ENCODE assay signal across 26 cellular contexts in the genomic region with DNA sequence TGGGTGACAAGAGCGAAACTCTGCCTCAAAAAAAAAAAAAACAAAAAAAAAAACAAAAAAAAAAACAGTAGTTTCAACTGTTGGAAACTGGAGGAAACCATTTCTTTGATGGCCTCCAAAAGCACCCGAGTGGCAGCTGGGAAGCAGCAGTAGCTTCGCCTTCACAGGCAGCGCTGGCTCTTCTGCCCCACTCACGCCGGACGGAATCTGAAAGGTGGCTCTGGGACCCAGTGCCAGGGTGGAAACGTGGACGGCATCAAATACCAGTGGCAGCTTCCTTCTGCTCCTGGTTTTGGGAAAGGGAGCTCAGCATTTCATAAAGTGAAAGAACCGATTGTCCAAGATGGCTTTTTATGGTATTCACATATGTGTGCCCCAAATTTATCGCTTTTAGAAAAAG.
"Had no signal": no experiment of that assay in that cellular context is flagged by ENCODE, and none has a peak within 500 bp of the region (broad histone marks: within the 10 kb centered on the region; RNA-seq: fewer than 3 reads in every experiment).

No MANE protein-coding gene starts in this region.

- H3K9me3 ChIP-seq: esophagus squamous epithelium, gastrocnemius medialis, left lung, mucosa of descending colon had no signal

- H3K27ac Mint-ChIP-seq: endodermal cell, memory B cell, mesothelial cell of epicardium had no signal

- ATAC-seq: gastrocnemius medialis, heart right ventricle, left colon, left lung, left ventricle myocardium superior, mucosa of descending colon had no signal

- H3K36me3 Mint-ChIP-seq: memory B cell, mesothelial cell of epicardium had no signal

- H3K4me1 Mint-ChIP-seq: endodermal cell had no signal

- DNase-seq: dermis blood vessel endothelial cell; dorsolateral prefrontal cortex; effector CD4-positive, alpha-beta T cell; effector memory CD4-positive, alpha-beta T cell; endodermal cell; erythroblast; esophagus squamous epithelium; foreskin fibroblast; foreskin melanocyte; gastrocnemius medialis; glutamatergic neuron; heart right ventricle; hippocampal formation; kidney; kidney glomerular epithelial cell; left colon; left lung; left ventricle myocardium superior; mammary epithelial cell; mesendoderm; mucosa of descending colon had no signal

- H3K4me3 ChIP-seq: coronary artery, esophagus squamous epithelium, gastrocnemius medialis, heart right ventricle, left lung, lung, mucosa of descending colon had no signal

- H3K27ac ChIP-seq: coronary artery, dorsolateral prefrontal cortex, epithelial cell of prostate, esophagus squamous epithelium, gastrocnemius medialis, heart right ventricle, left lung had no signal

- H3K4me1 ChIP-seq: esophagus squamous epithelium, gastrocnemius medialis, heart right ventricle, left lung had no signal

- H3K36me3 ChIP-seq: esophagus squamous epithelium, gastrocnemius medialis, left lung had no signal

- H3K27me3 ChIP-seq: esophagus squamous epithelium had no signal

- H3K4me3 Mint-ChIP-seq: endodermal cell, memory B cell, mesothelial cell of epicardium had no signal
